ENCODE assay signal across 1 cellular context in genomic region chr19:9584073-9584833, GRCh38.
TF ChIP-seq lines count a peak whose summit lies in the region.

Gene ZNF121, minus strand, starts transcription at chr19:9584504. Its CDS starts 16,407 bp downstream, at chr19:9568097.

TF ChIP-seq in HEK293, 187 proteins besides CTCF, POLR2A, EP300 and RAD21 (continued from another document and continues in another):
- TF ChIP-seq ZBTB11 (tag by site-specific recombination; conservative IDR thresholded peaks at IDR 0.05; ENCODE audit: low read depth) (peak; percentile 95), ZNF354C (tag by site-specific recombination; IDR thresholded peaks at IDR 0.05; ENCODE audit: borderline replicate concordance, low read depth) (no peak), ZBTB17 (tag by site-specific recombination; IDR thresholded peaks at IDR 0.05) (peak; percentile 47; the same call in 1 of the 2 replicates), KLF7 (tag by site-specific recombination; IDR thresholded peaks at IDR 0.05; ENCODE audit: borderline replicate concordance) (0 out of 2 replicates have a peak, but pooled peaks have one; percentile 13), YY1 (tag by site-specific recombination; IDR thresholded peaks at IDR 0.05) (peak; percentile 77), ZNF2 (tag by site-specific recombination; IDR thresholded peaks at IDR 0.05) (no peak), KLF16 (tag by site-specific recombination; IDR thresholded peaks at IDR 0.05) (no peak), GLIS1 (tag by site-specific recombination; IDR thresholded peaks at IDR 0.05) (peak; percentile 71), ZBTB44 (tag by site-specific recombination; IDR thresholded peaks at IDR 0.05) (no peak), ZNF335 (tag by site-specific recombination; conservative IDR thresholded peaks at IDR 0.05) (peak; percentile 61), ZNF843 (tag by site-specific recombination; IDR thresholded peaks at IDR 0.05) (no peak), SP3 (tag by site-specific recombination; IDR thresholded peaks at IDR 0.05) (peak; percentile 69), ZNF239 (tag by site-specific recombination; IDR thresholded peaks at IDR 0.05) (no peak), ZNF133 (tag by site-specific recombination; IDR thresholded peaks at IDR 0.05) (no peak), ZNF701 (tag by site-specific recombination; IDR thresholded peaks at IDR 0.05) (no peak), ZNF16 (tag by site-specific recombination; IDR thresholded peaks at IDR 0.05; ENCODE audit: low read depth) (no peak), SP7 (tag by site-specific recombination; IDR thresholded peaks at IDR 0.05) (peak; percentile 66), PATZ1 (tag by site-specific recombination; IDR thresholded peaks at IDR 0.05) (peak; percentile 70), PRDM6 (tag by site-specific recombination; IDR thresholded peaks at IDR 0.05) (no peak), SP2 (tag by site-specific recombination; IDR thresholded peaks at IDR 0.05) (peak; percentile 82), ZNF692 (tag by site-specific recombination; IDR thresholded peaks at IDR 0.05) (peak; percentile 95), BCL11B (tag by site-specific recombination; IDR thresholded peaks at IDR 0.05; ENCODE audit: low read depth) (peak; percentile 91), ZNF585B (tag by site-specific recombination; IDR thresholded peaks at IDR 0.05) (no peak), ZNF529 (tag by site-specific recombination; IDR thresholded peaks at IDR 0.05; ENCODE audit: insufficient replicate concordance) (no peak), ZNF501 (tag by site-specific recombination; IDR thresholded peaks at IDR 0.05) (no peak), ZBTB20 (tag by site-specific recombination; IDR thresholded peaks at IDR 0.05) (peak; percentile 39; the same call in 1 of the 2 replicates), ZNF530 (tag by site-specific recombination; IDR thresholded peaks at IDR 0.05; ENCODE audit: low read depth) (no peak), ZNF76 (tag by site-specific recombination; IDR thresholded peaks at IDR 0.05; ENCODE audit: borderline replicate concordance, low read depth) (peak; percentile 54; the same call in 1 of the 2 replicates), ZNF639 (tag by site-specific recombination; IDR thresholded peaks at IDR 0.05) (no peak; the same call in 1 of the 2 replicates), ZNF629 (tag by site-specific recombination; IDR thresholded peaks at IDR 0.05) (peak; percentile 82)
- TF ChIP-seq, protein P1, sequence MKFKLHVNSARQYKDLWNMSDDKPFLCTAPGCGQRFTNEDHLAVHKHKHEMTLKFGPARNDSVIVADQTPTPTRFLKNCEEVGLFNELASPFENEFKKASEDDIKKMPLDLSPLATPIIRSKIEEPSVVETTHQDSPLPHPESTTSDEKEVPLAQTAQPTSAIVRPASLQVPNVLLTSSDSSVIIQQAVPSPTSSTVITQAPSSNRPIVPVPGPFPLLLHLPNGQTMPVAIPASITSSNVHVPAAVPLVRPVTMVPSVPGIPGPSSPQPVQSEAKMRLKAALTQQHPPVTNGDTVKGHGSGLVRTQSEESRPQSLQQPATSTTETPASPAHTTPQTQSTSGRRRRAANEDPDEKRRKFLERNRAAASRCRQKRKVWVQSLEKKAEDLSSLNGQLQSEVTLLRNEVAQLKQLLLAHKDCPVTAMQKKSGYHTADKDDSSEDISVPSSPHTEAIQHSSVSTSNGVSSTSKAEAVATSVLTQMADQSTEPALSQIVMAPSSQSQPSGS (tag by site-specific recombination; IDR thresholded peaks at IDR 0.05; ENCODE audit: low read depth): peak; percentile 97
- TF ChIP-seq, protein P2, sequence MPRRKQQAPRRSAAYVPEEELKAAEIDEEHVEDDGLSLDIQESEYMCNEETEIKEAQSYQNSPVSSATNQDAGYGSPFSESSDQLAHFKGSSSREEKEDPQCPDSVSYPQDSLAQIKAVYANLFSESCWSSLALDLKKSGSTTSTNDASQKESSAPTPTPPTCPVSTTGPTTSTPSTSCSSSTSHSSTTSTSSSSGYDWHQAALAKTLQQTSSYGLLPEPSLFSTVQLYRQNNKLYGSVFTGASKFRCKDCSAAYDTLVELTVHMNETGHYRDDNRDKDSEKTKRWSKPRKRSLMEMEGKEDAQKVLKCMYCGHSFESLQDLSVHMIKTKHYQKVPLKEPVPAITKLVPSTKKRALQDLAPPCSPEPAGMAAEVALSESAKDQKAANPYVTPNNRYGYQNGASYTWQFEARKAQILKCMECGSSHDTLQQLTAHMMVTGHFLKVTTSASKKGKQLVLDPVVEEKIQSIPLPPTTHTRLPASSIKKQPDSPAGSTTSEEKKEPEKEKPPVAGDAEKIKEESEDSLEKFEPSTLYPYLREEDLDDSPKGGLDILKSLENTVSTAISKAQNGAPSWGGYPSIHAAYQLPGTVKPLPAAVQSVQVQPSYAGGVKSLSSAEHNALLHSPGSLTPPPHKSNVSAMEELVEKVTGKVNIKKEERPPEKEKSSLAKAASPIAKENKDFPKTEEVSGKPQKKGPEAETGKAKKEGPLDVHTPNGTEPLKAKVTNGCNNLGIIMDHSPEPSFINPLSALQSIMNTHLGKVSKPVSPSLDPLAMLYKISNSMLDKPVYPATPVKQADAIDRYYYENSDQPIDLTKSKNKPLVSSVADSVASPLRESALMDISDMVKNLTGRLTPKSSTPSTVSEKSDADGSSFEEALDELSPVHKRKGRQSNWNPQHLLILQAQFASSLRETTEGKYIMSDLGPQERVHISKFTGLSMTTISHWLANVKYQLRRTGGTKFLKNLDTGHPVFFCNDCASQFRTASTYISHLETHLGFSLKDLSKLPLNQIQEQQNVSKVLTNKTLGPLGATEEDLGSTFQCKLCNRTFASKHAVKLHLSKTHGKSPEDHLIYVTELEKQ (tag by site-specific recombination; IDR thresholded peaks at IDR 0.05; ENCODE audit: borderline replicate concordance): no peak
- TF ChIP-seq, protein P3, sequence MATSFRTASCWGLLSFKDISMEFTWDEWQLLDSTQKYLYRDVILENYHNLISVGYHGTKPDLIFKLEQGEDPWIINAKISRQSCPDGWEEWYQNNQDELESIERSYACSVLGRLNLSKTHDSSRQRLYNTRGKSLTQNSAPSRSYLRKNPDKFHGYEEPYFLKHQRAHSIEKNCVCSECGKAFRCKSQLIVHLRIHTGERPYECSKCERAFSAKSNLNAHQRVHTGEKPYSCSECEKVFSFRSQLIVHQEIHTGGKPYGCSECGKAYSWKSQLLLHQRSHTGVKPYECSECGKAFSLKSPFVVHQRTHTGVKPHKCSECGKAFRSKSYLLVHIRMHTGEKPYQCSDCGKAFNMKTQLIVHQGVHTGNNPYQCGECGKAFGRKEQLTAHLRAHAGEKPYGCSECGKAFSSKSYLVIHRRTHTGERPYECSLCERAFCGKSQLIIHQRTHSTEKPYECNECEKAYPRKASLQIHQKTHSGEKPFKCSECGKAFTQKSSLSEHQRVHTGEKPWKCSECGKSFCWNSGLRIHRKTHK (tag by site-specific recombination; IDR thresholded peaks at IDR 0.05): no peak
- TF ChIP-seq, protein P4, sequence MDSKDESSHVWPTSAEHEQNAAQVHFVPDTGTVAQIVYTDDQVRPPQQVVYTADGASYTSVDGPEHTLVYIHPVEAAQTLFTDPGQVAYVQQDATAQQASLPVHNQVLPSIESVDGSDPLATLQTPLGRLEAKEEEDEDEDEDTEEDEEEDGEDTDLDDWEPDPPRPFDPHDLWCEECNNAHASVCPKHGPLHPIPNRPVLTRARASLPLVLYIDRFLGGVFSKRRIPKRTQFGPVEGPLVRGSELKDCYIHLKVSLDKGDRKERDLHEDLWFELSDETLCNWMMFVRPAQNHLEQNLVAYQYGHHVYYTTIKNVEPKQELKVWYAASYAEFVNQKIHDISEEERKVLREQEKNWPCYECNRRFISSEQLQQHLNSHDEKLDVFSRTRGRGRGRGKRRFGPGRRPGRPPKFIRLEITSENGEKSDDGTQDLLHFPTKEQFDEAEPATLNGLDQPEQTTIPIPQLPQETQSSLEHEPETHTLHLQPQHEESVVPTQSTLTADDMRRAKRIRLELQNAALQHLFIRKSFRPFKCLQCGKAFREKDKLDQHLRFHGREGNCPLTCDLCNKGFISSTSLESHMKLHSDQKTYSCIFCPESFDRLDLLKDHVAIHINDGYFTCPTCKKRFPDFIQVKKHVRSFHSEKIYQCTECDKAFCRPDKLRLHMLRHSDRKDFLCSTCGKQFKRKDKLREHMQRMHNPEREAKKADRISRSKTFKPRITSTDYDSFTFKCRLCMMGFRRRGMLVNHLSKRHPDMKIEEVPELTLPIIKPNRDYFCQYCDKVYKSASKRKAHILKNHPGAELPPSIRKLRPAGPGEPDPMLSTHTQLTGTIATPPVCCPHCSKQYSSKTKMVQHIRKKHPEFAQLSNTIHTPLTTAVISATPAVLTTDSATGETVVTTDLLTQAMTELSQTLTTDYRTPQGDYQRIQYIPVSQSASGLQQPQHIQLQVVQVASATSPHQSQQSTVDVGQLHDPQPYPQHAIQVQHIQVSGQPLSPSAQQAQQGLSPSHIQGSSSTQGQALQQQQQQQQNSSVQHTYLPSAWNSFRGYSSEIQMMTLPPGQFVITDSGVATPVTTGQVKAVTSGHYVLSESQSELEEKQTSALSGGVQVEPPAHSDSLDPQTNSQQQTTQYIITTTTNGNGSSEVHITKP (tag by site-specific recombination; IDR thresholded peaks at IDR 0.05): peak; percentile 92
